Comparison of ENCODE assay signal across 8 cellular contexts in the genomic region with DNA sequence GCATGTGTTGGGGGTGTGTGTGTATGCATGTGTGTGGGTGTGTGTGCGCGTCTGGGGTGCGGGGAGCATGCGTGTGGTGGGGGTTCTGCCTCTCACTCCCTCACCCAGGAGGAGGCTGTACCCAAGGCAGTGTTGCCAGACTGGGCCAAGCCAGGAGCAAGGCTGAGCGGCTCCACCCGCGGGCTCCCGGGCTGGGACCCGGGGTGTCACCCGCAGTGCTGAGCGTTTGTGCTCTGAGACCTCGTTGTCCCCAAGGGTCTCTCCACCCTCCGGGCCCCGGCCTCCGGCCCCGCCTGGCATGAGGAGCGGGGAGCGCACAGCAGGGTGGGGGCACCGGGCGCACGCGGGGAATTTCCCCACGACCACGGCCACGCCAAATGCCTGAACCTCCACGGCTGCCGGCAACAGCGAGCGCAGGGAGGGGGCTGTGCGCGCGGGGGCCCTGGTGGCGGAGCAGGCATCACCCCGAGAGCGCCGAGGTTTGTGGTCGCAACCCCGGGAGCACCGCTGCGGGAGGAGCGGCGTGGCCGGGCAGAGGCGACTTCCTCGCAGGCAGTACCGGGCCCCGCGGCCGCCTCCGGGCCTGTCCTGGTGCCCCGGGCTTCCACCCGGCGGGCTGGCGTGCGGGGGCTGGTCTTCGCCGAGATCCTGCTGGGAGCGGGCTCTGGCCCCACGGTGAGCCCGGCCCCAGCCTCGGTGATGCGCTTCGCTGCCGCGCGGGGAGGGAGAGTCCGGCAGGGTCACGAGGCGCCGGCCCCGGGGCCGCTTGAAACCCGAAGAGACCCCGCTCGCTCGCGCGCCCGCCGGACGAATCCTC. TPM values are rescaled to one million over a fixed set of nuclear protein-coding genes. Genes with fewer than 3 reads are reported as not detected.
DNase-seq lines count a peak whose midpoint lies in the region; ATAC-seq and TF ChIP-seq lines count a peak whose summit lies in the region.

No MANE protein-coding gene starts in this region.

- intact Hi-C loops in activated T-helper 1 cell treated with anti-CD3 and anti-CD28 coated beads, Interleukin-12 subunit alpha, Interleukin-12 subunit beta, Interleukin-2, Interleukin-4 antibody, amounts not matched to agents 30 ng/mL and 10 ng/mL and 1 ng/mL, durations not matched to agents 14 hours and 24 hours and 36 hours (cut with micrococcal nuclease), result no loop called here
- intact Hi-C loops in cardiac septum (cut with DNase I), result no loop called here

- no peak overlapping the region for H3K27ac ChIP-seq in WERI-Rb-1

- H3K4me1 Mint-ChIP-seq in activated T-helper 1 cell treated with anti-CD3 and anti-CD28 coated beads, Interleukin-12 subunit alpha, Interleukin-12 subunit beta, Interleukin-2, Interleukin-4 antibody, amounts not matched to agents 30 ng/mL and 10 ng/mL and 1 ng/mL, durations not matched to agents 14 hours and 24 hours and 36 hours (ENCODE audit: low read depth), result peaks cover 7% of the 10 kb centered on the region
- H3K4me1 Mint-ChIP-seq in progenitor cell of endocrine pancreas (ENCODE audit: low read depth), result peaks cover 3% of the 10 kb centered on the region

- H3K36me3 ChIP-seq in WERI-Rb-1, result peaks cover 6% of the 10 kb centered on the region

- no peak for ATAC-seq in GM19452 (IDR thresholded peaks at IDR 0.05; ENCODE audit: unreplicated experiment)

- peak overlapping the region; percentile 68 for H3K4me3 Mint-ChIP-seq in activated T-helper 1 cell treated with anti-CD3 and anti-CD28 coated beads, Interleukin-12 subunit alpha, Interleukin-12 subunit beta, Interleukin-2, Interleukin-4 antibody, amounts not matched to agents 30 ng/mL and 10 ng/mL and 1 ng/mL, durations not matched to agents 14 hours and 24 hours and 36 hours
- H3K4me3 Mint-ChIP-seq in progenitor cell of endocrine pancreas (ENCODE audit: low read depth), result peak overlapping the region; percentile 23

- H3K9me3 Mint-ChIP-seq in activated T-helper 1 cell treated with anti-CD3 and anti-CD28 coated beads, Interleukin-12 subunit alpha, Interleukin-12 subunit beta, Interleukin-2, Interleukin-4 antibody, amounts not matched to agents 30 ng/mL and 10 ng/mL and 1 ng/mL, durations not matched to agents 14 hours and 24 hours and 36 hours, result no peaks in the 10 kb centered on the region
- no peaks in the 10 kb centered on the region for H3K9me3 Mint-ChIP-seq in progenitor cell of endocrine pancreas (ENCODE audit: low read depth)

- no peaks in the 10 kb centered on the region for H3K9me3 ChIP-seq in WERI-Rb-1 (ENCODE audit: severe bottlenecking)

- peak; percentile 62 for DNase-seq in GM20000 (ENCODE audit: low spot score)
- DNase-seq in activated T-helper 1 cell treated with anti-CD3 and anti-CD28 coated beads, Interleukin-12 subunit alpha, Interleukin-12 subunit beta, Interleukin-2, Interleukin-4 antibody, amounts not matched to agents 30 ng/mL and 10 ng/mL and 1 ng/mL, durations not matched to agents 14 hours and 24 hours and 36 hours (ENCODE audit: low spot score), result no peak
- DNase-seq in cardiac septum (ENCODE audit: low spot score), result peak; percentile 69
- no peak for DNase-seq in progenitor cell of endocrine pancreas (ENCODE audit: low spot score, unreplicated experiment)
- no peak for DNase-seq in mucosa of gallbladder (ENCODE audit: low spot score)
- DNase-seq in superior temporal gyrus (ENCODE audit: extremely low spot score), result no peak
- no peak for DNase-seq in WERI-Rb-1

- no peak overlapping the region for H3K4me3 ChIP-seq in WERI-Rb-1 (ENCODE audit: low read depth, low read length)

- peaks cover 25% of the 10 kb centered on the region for H3K27me3 Mint-ChIP-seq in activated T-helper 1 cell treated with anti-CD3 and anti-CD28 coated beads, Interleukin-12 subunit alpha, Interleukin-12 subunit beta, Interleukin-2, Interleukin-4 antibody, amounts not matched to agents 30 ng/mL and 10 ng/mL and 1 ng/mL, durations not matched to agents 14 hours and 24 hours and 36 hours (ENCODE audit: insufficient read depth)
- peaks cover 59% of the 10 kb centered on the region for H3K27me3 Mint-ChIP-seq in progenitor cell of endocrine pancreas

- TF ChIP-seq CTCF in GM20000 (IDR thresholded peaks at IDR 0.05; ENCODE audit: extremely low read depth, missing control alignments) (no peak), progenitor cell of endocrine pancreas (IDR thresholded peaks at IDR 0.05; ENCODE audit: unreplicated experiment) (no peak), WERI-Rb-1 (IDR thresholded peaks at IDR 0.05; ENCODE audit: low read depth, low read length) (no peak)

- no peak overlapping the region for H3K27ac Mint-ChIP-seq in activated T-helper 1 cell treated with anti-CD3 and anti-CD28 coated beads, Interleukin-12 subunit alpha, Interleukin-12 subunit beta, Interleukin-2, Interleukin-4 antibody, amounts not matched to agents 30 ng/mL and 10 ng/mL and 1 ng/mL, durations not matched to agents 14 hours and 24 hours and 36 hours
- H3K27ac Mint-ChIP-seq in progenitor cell of endocrine pancreas, result no peak overlapping the region

- no peaks in the 10 kb centered on the region for H3K27me3 ChIP-seq in WERI-Rb-1 (ENCODE audit: insufficient read depth, low read depth, severe bottlenecking)

- peaks cover 6% of the 10 kb centered on the region for H3K36me3 Mint-ChIP-seq in activated T-helper 1 cell treated with anti-CD3 and anti-CD28 coated beads, Interleukin-12 subunit alpha, Interleukin-12 subunit beta, Interleukin-2, Interleukin-4 antibody, amounts not matched to agents 30 ng/mL and 10 ng/mL and 1 ng/mL, durations not matched to agents 14 hours and 24 hours and 36 hours (ENCODE audit: low read depth)
- peaks cover 7% of the 10 kb centered on the region for H3K36me3 Mint-ChIP-seq in progenitor cell of endocrine pancreas (ENCODE audit: insufficient read depth)

RNA-seq across cellular contexts. Expression of a gene that starts 7.4 kb away (rescaled TPM):
- total RNA-seq in activated T-helper 1 cell treated with anti-CD3 and anti-CD28 coated beads, Interleukin-12 subunit alpha, Interleukin-12 subunit beta, Interleukin-2, Interleukin-4 antibody, amounts not matched to agents 30 ng/mL and 10 ng/mL and 1 ng/mL, durations not matched to agents 14 hours and 24 hours and 36 hours, result not detected in 2 replicates
- total RNA-seq in cardiac septum, result not detected
- 0.78 and 0.79 TPM in 2 replicates for total RNA-seq in progenitor cell of endocrine pancreas
- not detected for total RNA-seq in mucosa of gallbladder

Comparison
In these comparisons a context has a peak if more than half of its experiments do, and no peak if none do; other contexts are left out.
1. DNase-seq: peak in GM20000 (single experiment) and cardiac septum (single experiment); none in activated T-helper 1 cell treated with anti-CD3 and anti-CD28 coated beads, Interleukin-12 subunit alpha, Interleukin-12 subunit beta, Interleukin-2, Interleukin-4 antibody, amounts not matched to agents 30 ng/mL and 10 ng/mL and 1 ng/mL, durations not matched to agents 14 hours and 24 hours and 36 hours (single experiment), progenitor cell of endocrine pancreas (single experiment), mucosa of gallbladder (single experiment), superior temporal gyrus (single experiment) and WERI-Rb-1 (single experiment).